ENCODE assay signal across 8 cellular contexts in the genomic region with DNA sequence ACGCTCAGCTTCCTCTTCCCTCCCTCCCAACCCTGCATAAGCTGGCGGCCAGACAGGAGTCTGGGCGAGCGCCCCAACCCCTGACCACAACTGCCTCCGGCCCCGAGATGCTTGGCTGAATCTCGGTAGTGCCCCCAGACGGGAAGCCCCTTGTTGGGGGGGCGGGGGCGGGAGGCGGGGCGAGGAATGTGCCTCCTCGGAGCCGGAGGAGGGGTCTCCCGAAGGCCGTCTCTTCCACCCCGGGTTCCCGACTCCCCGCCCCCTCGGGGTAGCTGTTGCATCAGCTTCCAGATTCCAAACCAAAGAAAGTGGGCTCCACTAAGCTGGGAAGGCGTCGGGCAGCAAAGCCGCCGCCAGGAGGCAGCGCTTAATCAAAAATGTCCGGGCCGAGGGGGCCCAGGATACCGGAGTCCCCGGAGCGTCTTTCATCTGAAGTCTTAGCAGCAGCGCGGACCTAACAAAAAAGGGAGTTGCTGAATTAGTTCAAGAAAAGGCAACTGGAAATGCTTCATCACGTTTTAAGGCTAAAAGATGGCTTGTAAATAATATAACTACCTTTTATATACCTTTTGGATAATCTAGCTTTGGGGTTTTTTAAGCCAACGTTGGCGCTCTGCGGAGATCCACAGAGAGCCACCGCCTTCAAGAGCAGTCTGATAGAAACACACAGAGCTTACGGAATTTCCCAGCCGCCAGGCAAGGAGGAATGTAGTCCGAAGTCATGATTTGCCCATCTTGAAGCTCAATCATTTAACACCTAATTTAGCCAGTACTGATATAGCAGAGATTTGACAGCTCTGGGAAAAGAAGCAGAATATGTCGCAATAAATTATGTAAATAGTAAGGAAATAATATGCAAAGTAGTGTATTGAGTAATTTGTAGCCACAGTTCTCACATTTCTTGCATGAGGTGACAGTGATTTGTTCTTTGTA. TPM values are rescaled to one million over a fixed set of nuclear protein-coding genes. Genes with fewer than 3 reads are reported as not detected.
DNase-seq lines count a peak whose midpoint lies in the region; ATAC-seq, FAIRE-seq and TF ChIP-seq lines count a peak whose summit lies in the region.

No MANE protein-coding gene starts in this region.

- peaks cover 27% of the 10 kb centered on the region for H3K4me1 ChIP-seq in astrocyte (ENCODE audit: insufficient read depth, low read length)
- H3K4me1 ChIP-seq in gastrocnemius medialis: peaks cover 6 to 11% of the 10 kb centered on the region in 2 donors

- H3K27me3 ChIP-seq in astrocyte (ENCODE audit: insufficient read depth, low read length) (no peaks in the 10 kb centered on the region), gastrocnemius medialis (peaks cover 0 to 2% (median 0%) of the 10 kb centered on the region in 3 donors)

- no peaks in the 10 kb centered on the region for H3K36me3 Mint-ChIP-seq in T-helper 2 cell treated with Interferon-gamma antibody and Interleukin-4, amounts not matched to agents 5 μg/mL and 100 μg/mL, for 36 hours (ENCODE audit: low read depth)
- no peaks in the 10 kb centered on the region for H3K36me3 Mint-ChIP-seq in astrocyte (ENCODE audit: low read depth, unreplicated experiment)

- H4K20me1 ChIP-seq in astrocyte (ENCODE audit: insufficient read depth, low read length): no peaks in the 10 kb centered on the region

- H3K4me3 ChIP-seq in astrocyte (ENCODE audit: insufficient read depth, low read depth, low read length) (peak overlapping the region; percentile 54), gastrocnemius medialis (peak overlapping the region; percentile 43 to 49 (median 46))

- H3K9me3 Mint-ChIP-seq in T-helper 2 cell treated with Interferon-gamma antibody and Interleukin-4, amounts not matched to agents 5 μg/mL and 100 μg/mL, for 36 hours: no peaks in the 10 kb centered on the region
- H3K9me3 Mint-ChIP-seq in astrocyte (ENCODE audit: unreplicated experiment): no peaks in the 10 kb centered on the region

- in situ Hi-C loops in ACHN (cut with HindIII; ENCODE audit: low pct_ligation_motif_present, low pct_unique_long_range_greater_than_20kb, low sequenced_read_pairs): no loop called here
- in situ Hi-C loops in gastrocnemius medialis (cut with MboI; ENCODE audit: low sequenced_read_pairs in 4 of 4): loop anchor here in 1 of 4 donors (5.0 kb wide), 1 partner anchor 34 kb away; no protein-coding TSS in a partner anchor

- peak overlapping the region; percentile 69 for H3K27ac ChIP-seq in astrocyte (ENCODE audit: low read depth, low read length)
- no peak overlapping the region for H3K27ac ChIP-seq in gastrocnemius medialis

- H3K4me2 ChIP-seq in astrocyte (ENCODE audit: low read length): peak overlapping the region; percentile 80

- DNase-seq in ACHN (peak; percentile 79), HK-2 (ENCODE audit: unreplicated experiment) (peak; percentile 74), astrocyte (ENCODE audit: low read depth) (peak; percentile 85), iPS DF 19.7 (ENCODE audit: low read depth, low spot score) (peak; percentile 87), gastrocnemius medialis (peak; percentile 27 to 45)
- peak; percentile 43 for DNase-seq in T-helper 2 cell treated with Interferon-gamma antibody and Interleukin-4, amounts not matched to agents 5 μg/mL and 100 μg/mL, for 36 hours (ENCODE audit: low spot score)

- H3K9me3 ChIP-seq in astrocyte (ENCODE audit: insufficient read depth, low read depth, low read length): no peaks in the 10 kb centered on the region
- no peaks in the 10 kb centered on the region for H3K9me3 ChIP-seq in gastrocnemius medialis

- ATAC-seq in GM18498 (IDR thresholded peaks at IDR 0.05; ENCODE audit: unreplicated experiment) (peak; percentile 63), gastrocnemius medialis (peak; percentile 75 to 79), HG03025 (IDR thresholded peaks at IDR 0.05; ENCODE audit: low FRiP score, unreplicated experiment) (no peak)

- intact Hi-C loops in gastrocnemius medialis (cut with DNase I; ENCODE audit: low total_unique reads): loop anchor here (1.0 to 2.0 kb wide), 2 partner anchors 30 to 266 kb away; no protein-coding TSS in a partner anchor

- TF ChIP-seq POLR2A in gastrocnemius medialis (IDR thresholded peaks at IDR 0.05): no peak

- H3K36me3 ChIP-seq in astrocyte (ENCODE audit: insufficient read depth, low read length): no peaks in the 10 kb centered on the region
- H3K36me3 ChIP-seq in gastrocnemius medialis: no peaks in the 10 kb centered on the region

- no peaks in the 10 kb centered on the region for H3K79me2 ChIP-seq in astrocyte (ENCODE audit: insufficient read depth, low read length)

- H3K4me1 Mint-ChIP-seq in T-helper 2 cell treated with Interferon-gamma antibody and Interleukin-4, amounts not matched to agents 5 μg/mL and 100 μg/mL, for 36 hours (ENCODE audit: low read depth): peaks cover 33% of the 10 kb centered on the region
- H3K4me1 Mint-ChIP-seq in astrocyte (ENCODE audit: low read depth, unreplicated experiment): peaks cover 47% of the 10 kb centered on the region

- peak overlapping the region; percentile 61 for H3K4me3 Mint-ChIP-seq in T-helper 2 cell treated with Interferon-gamma antibody and Interleukin-4, amounts not matched to agents 5 μg/mL and 100 μg/mL, for 36 hours
- H3K4me3 Mint-ChIP-seq in astrocyte (ENCODE audit: unreplicated experiment): peak overlapping the region; percentile 75

- H3K27me3 Mint-ChIP-seq in T-helper 2 cell treated with Interferon-gamma antibody and Interleukin-4, amounts not matched to agents 5 μg/mL and 100 μg/mL, for 36 hours (ENCODE audit: low read depth): peaks cover 11% of the 10 kb centered on the region
- no peaks in the 10 kb centered on the region for H3K27me3 Mint-ChIP-seq in astrocyte (ENCODE audit: low read depth, unreplicated experiment)

- peak overlapping the region; percentile 64 for H3K9ac ChIP-seq in astrocyte (ENCODE audit: low read length)

- no peak for FAIRE-seq in astrocyte (lab: Jason Lieb, UNC)

- H3K27ac Mint-ChIP-seq in T-helper 2 cell treated with Interferon-gamma antibody and Interleukin-4, amounts not matched to agents 5 μg/mL and 100 μg/mL, for 36 hours: no peak overlapping the region
- H3K27ac Mint-ChIP-seq in astrocyte (ENCODE audit: unreplicated experiment): peak overlapping the region; percentile 99

- peak; percentile 71 for TF ChIP-seq CTCF in astrocyte (IDR thresholded peaks at IDR 0.05; ENCODE audit: insufficient read depth, low read depth, low read length)
- peak; percentile 62 to 83 (median 79) for TF ChIP-seq CTCF in gastrocnemius medialis (IDR thresholded peaks at IDR 0.05 in 4 of 5, conservative IDR thresholded peaks at IDR 0.05 in 1 of 5)

- H2AFZ ChIP-seq in astrocyte (ENCODE audit: low read depth, low read length): peak overlapping the region; percentile 83

RNA-seq across cellular contexts. Expression of gene MRPL52, which starts 6.8 kb away (rescaled TPM):
- total RNA-seq in astrocyte (169 and 182 TPM in 2 replicates), gastrocnemius medialis (100 to 1,000 TPM in 1 of 4 donors, 10 to 100 TPM in 3; 48.5 to 153 (median 89.0) TPM)

RNA-seq across cellular contexts. Expression of gene SLC7A7, which starts 7.7 kb away (rescaled TPM):
- 13.3 and 14.3 TPM in 2 replicates for total RNA-seq in astrocyte
- 1 to 10 TPM in 3 of 4 donors, under 1 TPM in 1; 0.68 to 5.3 (median 2.2) TPM for total RNA-seq in gastrocnemius medialis

RNA-seq across cellular contexts. Expression of gene MMP14, which starts 13.5 kb away (rescaled TPM):
- total RNA-seq in astrocyte: 911 and 1,063 TPM in 2 replicates
- total RNA-seq in gastrocnemius medialis: 10 to 100 TPM; 14.9 to 29.7 (median 20.8) TPM

RNA-seq across cellular contexts. Expression of gene LRP10, which starts 48.7 kb away (rescaled TPM):
- total RNA-seq in astrocyte (142 and 157 TPM in 2 replicates), gastrocnemius medialis (100 to 1,000 TPM in 1 of 4 donors, 10 to 100 TPM in 3; 31.1 to 109 (median 60.1) TPM)

RNA-seq across cellular contexts. Expression of gene OXA1L, which starts 56.4 kb away (rescaled TPM):
- total RNA-seq in astrocyte (81.2 and 82.8 TPM in 2 replicates), gastrocnemius medialis (100 to 1,000 TPM in 3 of 4 donors, 10 to 100 TPM in 1; 83.5 to 135 (median 114) TPM)

Comparison
In these comparisons a context has a peak if more than half of its experiments do, and no peak if none do; other contexts are left out.
1. DNase-seq: peak in every context shown above with its lines; median percentile 87 in iPS DF 19.7; 85 in astrocyte; 79 in ACHN; 74 in HK-2; 43 in T-helper 2 cell treated with Interferon-gamma antibody and Interleukin-4, amounts not matched to agents 5 μg/mL and 100 μg/mL, for 36 hours; 36 in gastrocnemius medialis.
2. RNA of gene MMP14, which starts 13.5 kb away (total RNA-seq): 911 to 1,063 TPM in astrocyte; 14.9 to 29.7 TPM in gastrocnemius medialis; every median in the first group is over 10 times any median in the second.